Comparison of ENCODE assay signal across 20 cellular contexts in the genomic region with DNA sequence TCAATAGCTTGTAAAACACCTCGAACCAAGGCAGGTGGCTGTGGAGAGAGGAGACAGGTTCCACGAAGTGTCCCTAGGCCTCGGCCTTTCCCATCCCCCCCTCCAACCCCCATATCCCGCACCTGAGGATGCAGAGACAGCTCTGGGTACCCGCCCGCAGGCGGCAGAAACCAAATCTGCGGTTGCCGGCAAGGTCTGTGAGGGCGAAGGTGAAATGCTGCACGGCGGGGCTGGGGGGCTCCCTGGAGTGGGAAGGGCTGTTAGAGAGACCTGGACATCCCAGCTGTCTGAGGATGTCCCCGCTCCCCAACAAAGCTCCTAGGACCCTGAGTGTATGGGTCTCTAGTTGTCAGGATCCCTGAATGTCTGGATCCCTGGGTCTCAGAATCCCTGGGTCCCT. TPM values are rescaled to one million over a fixed set of nuclear protein-coding genes. Genes with fewer than 3 reads are reported as not detected.
DNase-seq lines count a peak whose midpoint lies in the region; ATAC-seq lines count a peak whose summit lies in the region.
"Had no signal": no experiment of that assay in that cellular context is flagged by ENCODE, and none has a peak within 500 bp of the region (broad histone marks: within the 10 kb centered on the region; RNA-seq: fewer than 3 reads in every experiment).

No MANE protein-coding gene starts in this region.

- POLR2A ChIA-PET in activated CD4-positive, alpha-beta T cell treated with anti-CD3 and anti-CD28 coated beads, Interleukin-2, amount 10 ng/mL, durations not matched to agents 7 days and 5 days (lab: Charles Lee): no interaction called here
- POLR2A ChIA-PET in activated CD4-positive, alpha-beta T cell treated with anti-CD3 and anti-CD28 coated beads for 36 hours (lab: Charles Lee): no interaction called here
- POLR2A ChIA-PET in CD4-positive, alpha-beta memory T cell (lab: Charles Lee; ENCODE audit: partially characterized antibody): no interaction called here

- H3K4me3 Mint-ChIP-seq in activated CD4-positive, alpha-beta T cell treated with anti-CD3 and anti-CD28 coated beads, Interleukin-2, amount 10 ng/mL, durations not matched to agents 7 days and 5 days: no peak overlapping the region
- H3K4me3 Mint-ChIP-seq in activated CD4-positive, alpha-beta T cell treated with anti-CD3 and anti-CD28 coated beads for 36 hours: no peak overlapping the region
- no peak overlapping the region for H3K4me3 Mint-ChIP-seq in CD4-positive, alpha-beta memory T cell
- H3K4me3 Mint-ChIP-seq: GM23338, HFFc6 had no signal

- H3K36me3 Mint-ChIP-seq in activated CD4-positive, alpha-beta T cell treated with anti-CD3 and anti-CD28 coated beads, Interleukin-2, amount 10 ng/mL, durations not matched to agents 7 days and 5 days (ENCODE audit: low read depth): peaks cover 23% of the 10 kb centered on the region
- H3K36me3 Mint-ChIP-seq in activated CD4-positive, alpha-beta T cell treated with anti-CD3 and anti-CD28 coated beads for 36 hours (ENCODE audit: low read depth): peaks cover 18% of the 10 kb centered on the region
- peaks cover 14 to 25% of the 10 kb centered on the region in 2 donors for H3K36me3 Mint-ChIP-seq in CD4-positive, alpha-beta memory T cell

- no peak overlapping the region for H2BK120ac ChIP-seq in neuronal stem cell (ENCODE audit: low read depth, low read length)

- intact Hi-C loops in activated CD4-positive, alpha-beta T cell treated with anti-CD3 and anti-CD28 coated beads for 36 hours (cut with DNase I, micrococcal nuclease): no loop called here
- intact Hi-C loops in CD4-positive, alpha-beta memory T cell (cut with micrococcal nuclease): no loop called here

- H3K27me3 Mint-ChIP-seq in activated CD4-positive, alpha-beta T cell treated with anti-CD3 and anti-CD28 coated beads, Interleukin-2, amount 10 ng/mL, durations not matched to agents 7 days and 5 days: no peaks in the 10 kb centered on the region
- H3K27me3 Mint-ChIP-seq in activated CD4-positive, alpha-beta T cell treated with anti-CD3 and anti-CD28 coated beads for 36 hours: no peaks in the 10 kb centered on the region
- no peaks in the 10 kb centered on the region for H3K27me3 Mint-ChIP-seq in CD4-positive, alpha-beta memory T cell

- H3K36me3 ChIP-seq in CD4-positive, alpha-beta memory T cell (ENCODE audit: insufficient read depth, low read length): peaks cover 33% of the 10 kb centered on the region
- H3K36me3 ChIP-seq in KOPT-K1 (ENCODE audit: insufficient read depth, low read length) (peaks cover 48% of the 10 kb centered on the region), neuronal stem cell (replicated peaks in 1 of 2; ENCODE audit: control insufficient read depth in 2 of 2, insufficient read depth in 2 of 2, low read length in 2 of 2) (no peaks in the 10 kb centered on the region)

- H3K4me1 ChIP-seq in CD4-positive, alpha-beta memory T cell (ENCODE audit: insufficient read depth, low read length): peaks cover 46% of the 10 kb centered on the region
- peaks cover 6 to 14% of the 10 kb centered on the region in 2 donors for H3K4me1 ChIP-seq in neuronal stem cell (ENCODE audit: control insufficient read depth in 2 of 2, insufficient read depth in 1 of 2, low read depth in 1 of 2, low read length in 2 of 2)

- CTCF ChIA-PET in activated CD4-positive, alpha-beta T cell treated with anti-CD3 and anti-CD28 coated beads, Interleukin-2, amount 10 ng/mL, durations not matched to agents 7 days and 5 days (lab: Charles Lee): no interaction called here
- CTCF ChIA-PET in activated CD4-positive, alpha-beta T cell treated with anti-CD3 and anti-CD28 coated beads for 36 hours (lab: Charles Lee): interaction anchor here (1.0 kb wide), 1 partner anchor 90 kb away, joined by 3 read pairs; no protein-coding TSS in a partner anchor
- CTCF ChIA-PET in CD4-positive, alpha-beta memory T cell (lab: Charles Lee; ENCODE audit: partially characterized antibody): interaction anchor here (1.3 to 1.4 kb wide), 2 partner anchors 21 to 38 kb away, joined by 3 read pairs; no protein-coding TSS in a partner anchor

- H2BK12ac ChIP-seq in neuronal stem cell (ENCODE audit: low read length): no peak overlapping the region

- peak overlapping the region; percentile 81 for H2AK5ac ChIP-seq in neuronal stem cell (ENCODE audit: low read depth, low read length)

- H3K14ac ChIP-seq in neuronal stem cell (ENCODE audit: low read length): peak overlapping the region; percentile 71

- H3K4me3 ChIP-seq in CD4-positive, alpha-beta memory T cell (ENCODE audit: low read length in 2 of 2): no peak overlapping the region
- H3K4me3 ChIP-seq in neuronal stem cell (ENCODE audit: low read length in 2 of 2): no peak overlapping the region
- H3K4me3 ChIP-seq: GM12878, GM23338, K562 had no signal

- DNase-seq in activated CD4-positive, alpha-beta T cell treated with anti-CD3 and anti-CD28 coated beads, Interleukin-2, amount 10 ng/mL, durations not matched to agents 7 days and 5 days: no peak
- DNase-seq in activated CD4-positive, alpha-beta T cell treated with anti-CD3 and anti-CD28 coated beads for 36 hours: no peak
- DNase-seq in CD4-positive, alpha-beta memory T cell: no peak
- DNase-seq in neuronal stem cell (ENCODE audit: low spot score) (no peak), NCI-H1417 (lab: John Stamatoyannopoulos, UW) (no peak), 8988T (no peak)
- DNase-seq: AML-193, C1 segment of cervical spinal cord, Calu3, DMS 273 treated with DMSO at 0.1 percent for 48 hours, HCEC 1CT, HFFc6 had no signal

- no peak overlapping the region for H3K4ac ChIP-seq in neuronal stem cell (ENCODE audit: low read length)

- no peak overlapping the region for H3K4me2 ChIP-seq in neuronal stem cell (ENCODE audit: insufficient read depth, low read length, poor library complexity, severe bottlenecking)
- H3K4me2 ChIP-seq: GM23338 had no signal

- peaks cover 34% of the 10 kb centered on the region for H3K4me1 Mint-ChIP-seq in activated CD4-positive, alpha-beta T cell treated with anti-CD3 and anti-CD28 coated beads, Interleukin-2, amount 10 ng/mL, durations not matched to agents 7 days and 5 days
- H3K4me1 Mint-ChIP-seq in activated CD4-positive, alpha-beta T cell treated with anti-CD3 and anti-CD28 coated beads for 36 hours: peaks cover 27% of the 10 kb centered on the region
- H3K4me1 Mint-ChIP-seq in CD4-positive, alpha-beta memory T cell: peaks cover 19 to 50% (median 29%) of the 10 kb centered on the region in 4 donors

- H4K8ac ChIP-seq in neuronal stem cell (ENCODE audit: low read depth, low read length): no peak overlapping the region

- peak overlapping the region; percentile 36 for H3K27ac Mint-ChIP-seq in activated CD4-positive, alpha-beta T cell treated with anti-CD3 and anti-CD28 coated beads, Interleukin-2, amount 10 ng/mL, durations not matched to agents 7 days and 5 days
- no peak overlapping the region for H3K27ac Mint-ChIP-seq in activated CD4-positive, alpha-beta T cell treated with anti-CD3 and anti-CD28 coated beads for 36 hours
- peak overlapping the region in 1 of 7 donors; percentile 70 for H3K27ac Mint-ChIP-seq in CD4-positive, alpha-beta memory T cell
- H3K27ac Mint-ChIP-seq: GM23338, HFFc6 had no signal

- peak overlapping the region; percentile 93 for H3K27ac ChIP-seq in CD4-positive, alpha-beta memory T cell (ENCODE audit: low read depth, low read length)
- H3K27ac ChIP-seq in KOPT-K1 (ENCODE audit: low read depth, low read length, poor library complexity, severe bottlenecking): peak overlapping the region; percentile 29
- H3K27ac ChIP-seq in neuronal stem cell (replicated peaks; ENCODE audit: low read length): no peak overlapping the region
- H3K27ac ChIP-seq: 22Rv1, HL-60 had no signal

- no peak overlapping the region for H2BK15ac ChIP-seq in neuronal stem cell (ENCODE audit: low read length)

- H3K9me3 Mint-ChIP-seq in activated CD4-positive, alpha-beta T cell treated with anti-CD3 and anti-CD28 coated beads, Interleukin-2, amount 10 ng/mL, durations not matched to agents 7 days and 5 days: no peaks in the 10 kb centered on the region
- H3K9me3 Mint-ChIP-seq in activated CD4-positive, alpha-beta T cell treated with anti-CD3 and anti-CD28 coated beads for 36 hours (ENCODE audit: low read depth): no peaks in the 10 kb centered on the region
- H3K9me3 Mint-ChIP-seq in CD4-positive, alpha-beta memory T cell: no peaks in the 10 kb centered on the region
- H3K9me3 Mint-ChIP-seq: GM23338, HFFc6 had no signal

- no peaks in the 10 kb centered on the region for H3K27me3 ChIP-seq in CD4-positive, alpha-beta memory T cell (ENCODE audit: insufficient read depth, low read length)
- H3K27me3 ChIP-seq in neuronal stem cell (ENCODE audit: control insufficient read depth in 3 of 3, insufficient read depth in 3 of 3, low read depth in 1 of 3, low read length in 3 of 3): peaks cover 3 to 52% (median 18%) of the 10 kb centered on the region in 3 experiments

- no peak for ATAC-seq in activated CD4-positive, alpha-beta T cell treated with anti-CD3 and anti-CD28 coated beads for 36 hours
- ATAC-seq in GM21447 (IDR thresholded peaks at IDR 0.05; ENCODE audit: unreplicated experiment): no peak
- ATAC-seq: GM12878, GM23338, K562 had no signal

- H3K23ac ChIP-seq in neuronal stem cell (ENCODE audit: low read depth, low read length, poor library complexity): no peak overlapping the region

- H2BK5ac ChIP-seq in neuronal stem cell (ENCODE audit: low read length): no peak overlapping the region

- no peak overlapping the region for H3K18ac ChIP-seq in neuronal stem cell (ENCODE audit: low read length)

- H2AFZ ChIP-seq in neuronal stem cell (ENCODE audit: low read length): no peak overlapping the region
- H2AFZ ChIP-seq: GM23338 had no signal

- H4K91ac ChIP-seq in neuronal stem cell (ENCODE audit: low read depth, low read length, poor library complexity): no peak overlapping the region

- no CpG with 5 or more reads among the region's 13 CpGs for WGBS in neuronal stem cell (ENCODE audit: extremely low coverage in 2 of 2, insufficient read length in 2 of 2, insufficient replicate concordance in 1 of 2), 2 donors

- H3K9ac ChIP-seq in neuronal stem cell (ENCODE audit: low read depth, low read length, poor library complexity): no peak overlapping the region

- H3K79me1 ChIP-seq in neuronal stem cell (ENCODE audit: low read depth, low read length): peaks cover 2% of the 10 kb centered on the region

- H3K9me3 ChIP-seq in CD4-positive, alpha-beta memory T cell (ENCODE audit: control insufficient read depth in 1 of 2, low read length in 2 of 2): no peaks in the 10 kb centered on the region
- H3K9me3 ChIP-seq in KOPT-K1 (ENCODE audit: insufficient read depth, low read length, poor library complexity, severe bottlenecking) (peaks cover 4% of the 10 kb centered on the region), neuronal stem cell (replicated peaks in 1 of 2; ENCODE audit: control insufficient read depth in 2 of 2, insufficient read depth in 1 of 2, low read depth in 1 of 2, low read length in 2 of 2) (peaks cover 0 to 5% of the 10 kb centered on the region in 2 donors)

RNA-seq across cellular contexts. Expression of a gene that starts 2.8 kb away (rescaled TPM):
- 100 to 1,000 TPM in 1 of 2 experiments, 10 to 100 TPM in 1; 100.0 to 104 TPM for total RNA-seq in activated CD4-positive, alpha-beta T cell treated with anti-CD3 and anti-CD28 coated beads, Interleukin-2, amount 10 ng/mL, durations not matched to agents 7 days and 5 days
- 10 to 100 TPM; 49.5 to 56.3 TPM for total RNA-seq in activated CD4-positive, alpha-beta T cell treated with anti-CD3 and anti-CD28 coated beads for 36 hours
- 100 to 1,000 TPM; 105 to 113 TPM for total RNA-seq in CD4-positive, alpha-beta memory T cell
- 10 to 100 TPM; 39.6 to 77.8 TPM for polyA plus RNA-seq in CD4-positive, alpha-beta memory T cell
- 0.61 TPM for polyA plus RNA-seq in neuronal stem cell (2013, experiment 1 of 2)
- polyA plus RNA-seq in neuronal stem cell (2013, experiment 2 of 2): 0.60 TPM
- total RNA-seq: Calu3, G401, HFFc6 had no signal

RNA-seq across cellular contexts. Expression of a gene that starts 14.7 kb away (rescaled TPM):
- under 1 TPM; 0.33 to 0.64 TPM for total RNA-seq in activated CD4-positive, alpha-beta T cell treated with anti-CD3 and anti-CD28 coated beads, Interleukin-2, amount 10 ng/mL, durations not matched to agents 7 days and 5 days
- total RNA-seq in activated CD4-positive, alpha-beta T cell treated with anti-CD3 and anti-CD28 coated beads for 36 hours: 1 to 10 TPM; 1.2 to 1.8 TPM
- 1 to 10 TPM; 4.2 to 5.1 TPM for total RNA-seq in CD4-positive, alpha-beta memory T cell
- 10 to 100 TPM in 1 of 2 donors, 1 to 10 TPM in 1; 4.3 to 10.3 TPM for polyA plus RNA-seq in CD4-positive, alpha-beta memory T cell
- 0.04 TPM for polyA plus RNA-seq in neuronal stem cell (2013, experiment 1 of 2)
- polyA plus RNA-seq in neuronal stem cell (2013, experiment 2 of 2): 0.10 TPM
- total RNA-seq: G401, HFFc6 had no signal
- polyA plus RNA-seq: K562 had no signal

RNA-seq across cellular contexts. Expression of a gene that starts 19.2 kb away (rescaled TPM):
- 10 to 100 TPM; 19.4 to 24.8 TPM for total RNA-seq in activated CD4-positive, alpha-beta T cell treated with anti-CD3 and anti-CD28 coated beads, Interleukin-2, amount 10 ng/mL, durations not matched to agents 7 days and 5 days
- 10 to 100 TPM; 18.6 to 19.2 TPM for total RNA-seq in activated CD4-positive, alpha-beta T cell treated with anti-CD3 and anti-CD28 coated beads for 36 hours
- total RNA-seq in CD4-positive, alpha-beta memory T cell: 10 to 100 TPM; 24.9 to 25.5 TPM
- polyA plus RNA-seq in CD4-positive, alpha-beta memory T cell: 10 to 100 TPM in 1 of 2 donors, 1 to 10 TPM in 1; 8.2 to 24.3 TPM
- polyA plus RNA-seq in neuronal stem cell (2013, experiment 1 of 2): 52.7 TPM
- 51.9 TPM for polyA plus RNA-seq in neuronal stem cell (2013, experiment 2 of 2)

RNA-seq across cellular contexts. Expression of a gene that starts 23.3 kb away (rescaled TPM):
- 1 to 10 TPM; 1.2 to 2.5 TPM for total RNA-seq in activated CD4-positive, alpha-beta T cell treated with anti-CD3 and anti-CD28 coated beads, Interleukin-2, amount 10 ng/mL, durations not matched to agents 7 days and 5 days
- 1 to 10 TPM; 4.8 to 5.1 TPM for total RNA-seq in activated CD4-positive, alpha-beta T cell treated with anti-CD3 and anti-CD28 coated beads for 36 hours
- 1 to 10 TPM; 3.9 to 4.7 TPM for total RNA-seq in CD4-positive, alpha-beta memory T cell
- 1 to 10 TPM; 1.5 to 1.9 TPM for polyA plus RNA-seq in CD4-positive, alpha-beta memory T cell
- 30.8 TPM for polyA plus RNA-seq in neuronal stem cell (2013, experiment 1 of 2)
- 30.4 TPM for polyA plus RNA-seq in neuronal stem cell (2013, experiment 2 of 2)
- total RNA-seq: HFFc6 had no signal

RNA-seq across cellular contexts. Expression of a gene that starts 45.3 kb away (rescaled TPM):
- total RNA-seq in activated CD4-positive, alpha-beta T cell treated with anti-CD3 and anti-CD28 coated beads, Interleukin-2, amount 10 ng/mL, durations not matched to agents 7 days and 5 days: under 1 TPM; 0.42 to 0.55 TPM
- total RNA-seq in activated CD4-positive, alpha-beta T cell treated with anti-CD3 and anti-CD28 coated beads for 36 hours: under 1 TPM; 0.46 to 0.64 TPM
- not detected for total RNA-seq in CD4-positive, alpha-beta memory T cell
- not detected for polyA plus RNA-seq in CD4-positive, alpha-beta memory T cell
- polyA plus RNA-seq in neuronal stem cell (2013, experiment 1 of 2): 0.42 TPM
- polyA plus RNA-seq in neuronal stem cell (2013, experiment 2 of 2): 0.47 TPM
- total RNA-seq: HFFc6 had no signal
